10 cellular contexts compared by ENCODE assay signal in the genomic region with DNA sequence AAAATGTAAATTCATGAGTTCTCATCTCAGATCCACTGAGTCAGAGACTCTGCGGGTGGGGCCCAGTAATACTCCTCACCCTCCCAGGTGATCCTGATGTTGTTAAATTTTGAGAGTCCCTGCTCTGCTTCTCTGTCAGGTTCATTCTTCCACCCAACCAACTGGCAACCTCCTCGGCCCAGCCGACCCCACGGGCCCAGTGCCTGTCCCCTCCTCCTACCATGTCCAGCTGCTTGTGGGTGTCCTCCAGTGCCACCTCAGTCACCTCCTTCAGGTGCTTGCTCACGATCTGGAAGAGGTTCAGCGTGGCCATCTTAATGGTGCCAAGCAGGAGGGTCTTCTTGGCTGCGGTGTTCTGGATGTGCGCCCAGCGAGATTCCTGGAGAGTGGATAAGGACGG. TPM values are rescaled to one million over a fixed set of nuclear protein-coding genes. Genes with fewer than 3 reads are reported as not detected.
"Had no signal": no experiment of that assay in that cellular context is flagged by ENCODE, and none has a peak within 500 bp of the region (broad histone marks: within the 10 kb centered on the region; RNA-seq: fewer than 3 reads in every experiment).

No MANE protein-coding gene starts in this region.

- ATAC-seq: HCT116, K562 had no signal

- H3K4me3 Mint-ChIP-seq: HFFc6 had no signal

- H3K36me3 ChIP-seq: HAP-1 had no signal

- H3K4me3 ChIP-seq: HAP-1, K562 had no signal

- H3K27ac Mint-ChIP-seq: HFFc6 had no signal

- H3K9me3 Mint-ChIP-seq: HFFc6 had no signal

- DNase-seq: GOT3, H7, HFFc6, IMR-90 had no signal

- H3K27ac ChIP-seq: HL-60 had no signal

- H3K9me3 ChIP-seq: HAP-1 had no signal

- H3K4me1 ChIP-seq: HAP-1 had no signal

RNA-seq across cellular contexts. Expression of gene CCDC42, which starts 9.8 kb away (rescaled TPM):
- total RNA-seq: H7, HFFc6, HT1080, IMR-90, K562 had no signal
- polyA plus RNA-seq: IMR-90, K562 had no signal

RNA-seq across cellular contexts. Expression of gene SPDYE4, which starts 23.5 kb away (rescaled TPM):
- total RNA-seq: H4, H7, HFFc6, HT1080, IMR-90, K562 had no signal
- polyA plus RNA-seq: IMR-90, K562 had no signal
